In the genomic region with DNA sequence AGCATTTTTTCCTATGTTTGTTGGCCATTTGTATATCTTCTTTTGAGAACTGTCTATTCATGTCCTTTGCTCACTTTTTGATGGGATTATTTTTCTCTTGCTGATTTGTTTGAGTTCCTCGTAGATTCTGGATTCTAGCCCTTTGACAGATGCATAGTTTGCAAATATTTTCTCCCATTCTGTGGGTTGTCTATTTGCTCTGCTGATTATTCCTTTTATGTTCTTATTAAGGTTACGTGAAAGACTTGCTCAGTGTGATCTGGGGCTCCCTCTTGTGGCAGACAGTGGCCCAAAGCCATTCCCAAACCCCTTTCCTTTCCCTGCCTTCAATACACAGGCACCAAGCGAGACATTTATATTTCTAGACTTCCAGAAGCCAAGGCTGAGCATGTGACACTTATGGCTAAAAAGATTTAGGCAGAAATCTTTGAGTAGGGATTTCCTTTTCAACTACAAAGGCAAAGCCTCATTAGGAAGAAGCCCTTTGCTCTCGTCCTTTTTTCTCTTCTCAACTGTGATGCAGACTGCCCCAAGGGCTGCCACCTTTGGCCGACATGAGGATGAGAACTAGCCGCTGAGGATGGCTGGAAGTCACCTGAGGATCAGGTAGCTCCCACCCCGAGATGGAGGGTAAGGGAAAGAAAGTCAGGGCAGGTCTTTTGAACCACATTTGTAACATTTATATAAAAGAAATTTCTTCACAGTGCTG, we compare ENCODE assay signal across 9 cellular contexts. TPM values are rescaled to one million over a fixed set of nuclear protein-coding genes. Genes with fewer than 3 reads are reported as not detected.
DNase-seq lines count a peak whose midpoint lies in the region; ATAC-seq and TF ChIP-seq lines count a peak whose summit lies in the region.
"Had no signal": no experiment of that assay in that cellular context is flagged by ENCODE, and none has a peak within 500 bp of the region (broad histone marks: within the 10 kb centered on the region; RNA-seq: fewer than 3 reads in every experiment).

No MANE protein-coding gene starts in this region.

- peaks cover 53% of the 10 kb centered on the region for H3K4me1 ChIP-seq in CD8-positive, alpha-beta memory T cell (ENCODE audit: insufficient read depth, low read length)
- H3K4me1 ChIP-seq in HCT116 (ENCODE audit: control insufficient read depth in 1 of 2, insufficient read depth in 2 of 2, low read length in 2 of 2) (peaks cover 0 to 4% of the 10 kb centered on the region in 2 experiments; a peak in 1 of 4 replicates), RWPE2 (ENCODE audit: insufficient read depth, poor library complexity, severe bottlenecking) (no peaks in the 10 kb centered on the region)

- H4K20me1 ChIP-seq in HCT116 (ENCODE audit: insufficient read depth), result no peaks in the 10 kb centered on the region

- no TSS peak for BruUV-seq in HCT116 (replicated peaks; lab: Mats Ljungman, UMichigan)

- no peaks in the 10 kb centered on the region for H3K9me3 Mint-ChIP-seq in CD8-positive, alpha-beta memory T cell
- no peaks in the 10 kb centered on the region for H3K9me3 Mint-ChIP-seq in activated naive CD8-positive, alpha-beta T cell (ENCODE audit: low read depth)

- H3K9me3 ChIP-seq in CD8-positive, alpha-beta memory T cell (ENCODE audit: low read length), result no peaks in the 10 kb centered on the region
- H3K9me3 ChIP-seq in HCT116 (ENCODE audit: control insufficient read depth in 1 of 2, insufficient read depth in 1 of 2, low read depth in 1 of 2, low read length in 2 of 2), result no peaks in the 10 kb centered on the region
- H3K9me3 ChIP-seq in RWPE2 (ENCODE audit: severe bottlenecking), result no peaks in the 10 kb centered on the region

- peak; percentile 39 to 68 (median 54) for DNase-seq in CD8-positive, alpha-beta memory T cell
- peak; percentile 54 for DNase-seq in HCT116 (ENCODE audit: low read depth, low spot score)
- no peak for DNase-seq in RWPE2 (ENCODE audit: low spot score)
- peak; percentile 68 for DNase-seq in glomerular visceral epithelial cell (ENCODE audit: extremely low spot score)
- DNase-seq in pons (ENCODE audit: low spot score), result peak; percentile 72
- no peak for DNase-seq in NCI-H2107 (lab: John Stamatoyannopoulos, UW)

- ATAC-seq in HCT116 (peak; percentile 95), RWPE2 (ENCODE audit: low read depth) (peak; percentile 78), HG02763 (IDR thresholded peaks at IDR 0.05; ENCODE audit: unreplicated experiment) (no peak)

- intact Hi-C loops in HCT116 (cut with micrococcal nuclease), result loop anchor here (1.0 to 10.0 kb wide), 4 partner anchors 140 to 602 kb away; no protein-coding TSS in a partner anchor

- no peaks in the 10 kb centered on the region for H3K27me3 ChIP-seq in CD8-positive, alpha-beta memory T cell (ENCODE audit: insufficient read depth, low read length, poor library complexity, severe bottlenecking)
- H3K27me3 ChIP-seq in HCT116 (ENCODE audit: insufficient read depth, low read length) (no peaks in the 10 kb centered on the region), RWPE2 (ENCODE audit: insufficient read depth, poor library complexity, severe bottlenecking) (no peaks in the 10 kb centered on the region)

- H3K27ac ChIP-seq in CD8-positive, alpha-beta memory T cell (ENCODE audit: low read depth, low read length), result no peak overlapping the region
- H3K27ac ChIP-seq in HCT116 (ENCODE audit: low read depth, low read length), result no peak overlapping the region
- H3K27ac ChIP-seq in RWPE2 (ENCODE audit: poor library complexity, severe bottlenecking), result no peak overlapping the region
- H3K27ac ChIP-seq: SK-N-MC had no signal

- POLR2A ChIA-PET in CD8-positive, alpha-beta memory T cell (lab: Charles Lee), result no interaction called here
- POLR2A ChIA-PET in HCT116 (lab: Charles Lee), result no interaction called here

- H3K4me2 ChIP-seq in HCT116 (ENCODE audit: low read length), result peak overlapping the region; percentile 32; the same call in 1 of the 2 replicates

- H3K27me3 Mint-ChIP-seq in CD8-positive, alpha-beta memory T cell, result peaks cover 6 to 13% of the 10 kb centered on the region in 2 donors
- H3K27me3 Mint-ChIP-seq in activated naive CD8-positive, alpha-beta T cell, result peaks cover 3% of the 10 kb centered on the region

- H3K4me3 ChIP-seq in CD8-positive, alpha-beta memory T cell (ENCODE audit: low read length), result no peak overlapping the region
- H3K4me3 ChIP-seq in HCT116 (replicated peaks in 1 of 2; ENCODE audit: low read depth in 1 of 2, low read length in 2 of 2) (no peak overlapping the region), RWPE2 (ENCODE audit: severe bottlenecking) (no peak overlapping the region)
- H3K4me3 ChIP-seq: SK-N-MC had no signal

- H3K9me2 ChIP-seq in HCT116 (ENCODE audit: insufficient read depth), result no peaks in the 10 kb centered on the region

- H3K9ac ChIP-seq in HCT116 (ENCODE audit: low read length), result no peak overlapping the region

- H3K4me3 Mint-ChIP-seq in CD8-positive, alpha-beta memory T cell, result peak overlapping the region in 3 of 7 donors; percentile 4 to 39 (median 6)
- H3K4me3 Mint-ChIP-seq in activated naive CD8-positive, alpha-beta T cell, result peak overlapping the region; percentile 21

- no peaks in the 10 kb centered on the region for H3K79me2 ChIP-seq in HCT116 (ENCODE audit: insufficient read depth, low read length)

- no peaks in the 10 kb centered on the region for H3K36me3 Mint-ChIP-seq in CD8-positive, alpha-beta memory T cell
- no peaks in the 10 kb centered on the region for H3K36me3 Mint-ChIP-seq in activated naive CD8-positive, alpha-beta T cell

- H3K27ac Mint-ChIP-seq in CD8-positive, alpha-beta memory T cell, result peak overlapping the region in 2 of 8 donors; percentile 3 to 57
- no peak overlapping the region for H3K27ac Mint-ChIP-seq in activated naive CD8-positive, alpha-beta T cell

- H2AFZ ChIP-seq in HCT116 (ENCODE audit: low read depth, low read length, poor library complexity, severe bottlenecking), result peak overlapping the region; percentile 44

- CTCF ChIA-PET in CD8-positive, alpha-beta memory T cell (lab: Charles Lee), result interaction anchor here (8.8 kb wide), 1 partner anchor 22 kb away, joined by 115 read pairs; no protein-coding TSS in a partner anchor
- CTCF ChIA-PET in HCT116 (lab: Charles Lee), result no interaction called here

- no peak for TF ChIP-seq POLR2A in HCT116 (IDR thresholded peaks at IDR 0.05; ENCODE audit: borderline replicate concordance, extremely low read depth, insufficient read depth, insufficient read length)

- TF ChIP-seq RAD21 in HCT116 (IDR thresholded peaks at IDR 0.05; ENCODE audit: low read depth), result peak; percentile 88

- peaks cover 51 to 53% (median 51%) of the 10 kb centered on the region in 3 donors for H3K4me1 Mint-ChIP-seq in CD8-positive, alpha-beta memory T cell
- peaks cover 57% of the 10 kb centered on the region for H3K4me1 Mint-ChIP-seq in activated naive CD8-positive, alpha-beta T cell (ENCODE audit: low read depth)

- TF ChIP-seq CTCF in HCT116 (IDR thresholded peaks at IDR 0.05 in 2 of 3, conservative IDR thresholded peaks at IDR 0.05 in 1 of 3; ENCODE audit: borderline replicate concordance in 1 of 3, insufficient read depth in 1 of 3, low read depth in 2 of 3, low read length in 2 of 3), result peak; percentile 79 to 89 (median 89); a peak in 5 of 6 replicates
- peak; percentile 94 for TF ChIP-seq CTCF in RWPE2 (IDR thresholded peaks at IDR 0.05; ENCODE audit: poor library complexity, severe bottlenecking)

- RAD21 ChIA-PET in HCT116 (lab: Charles Lee; ENCODE audit: low non-redundant PET in 1 of 2, low total read pairs in 2 of 2, uncharacterized antibody in 2 of 2, unreplicated experiment in 2 of 2), result no interaction called here

- no peaks in the 10 kb centered on the region for H3K36me3 ChIP-seq in CD8-positive, alpha-beta memory T cell (ENCODE audit: insufficient read depth, low read length)
- no peaks in the 10 kb centered on the region for H3K36me3 ChIP-seq in HCT116 (ENCODE audit: control insufficient read depth in 1 of 2, insufficient read depth in 2 of 2, low read length in 2 of 2)
- no peaks in the 10 kb centered on the region for H3K36me3 ChIP-seq in RWPE2 (ENCODE audit: low read depth)

TF ChIP-seq in HCT116, 20 proteins besides CTCF, POLR2A, EP300 and RAD21 (continues in another document):
- TF ChIP-seq, protein P1, sequence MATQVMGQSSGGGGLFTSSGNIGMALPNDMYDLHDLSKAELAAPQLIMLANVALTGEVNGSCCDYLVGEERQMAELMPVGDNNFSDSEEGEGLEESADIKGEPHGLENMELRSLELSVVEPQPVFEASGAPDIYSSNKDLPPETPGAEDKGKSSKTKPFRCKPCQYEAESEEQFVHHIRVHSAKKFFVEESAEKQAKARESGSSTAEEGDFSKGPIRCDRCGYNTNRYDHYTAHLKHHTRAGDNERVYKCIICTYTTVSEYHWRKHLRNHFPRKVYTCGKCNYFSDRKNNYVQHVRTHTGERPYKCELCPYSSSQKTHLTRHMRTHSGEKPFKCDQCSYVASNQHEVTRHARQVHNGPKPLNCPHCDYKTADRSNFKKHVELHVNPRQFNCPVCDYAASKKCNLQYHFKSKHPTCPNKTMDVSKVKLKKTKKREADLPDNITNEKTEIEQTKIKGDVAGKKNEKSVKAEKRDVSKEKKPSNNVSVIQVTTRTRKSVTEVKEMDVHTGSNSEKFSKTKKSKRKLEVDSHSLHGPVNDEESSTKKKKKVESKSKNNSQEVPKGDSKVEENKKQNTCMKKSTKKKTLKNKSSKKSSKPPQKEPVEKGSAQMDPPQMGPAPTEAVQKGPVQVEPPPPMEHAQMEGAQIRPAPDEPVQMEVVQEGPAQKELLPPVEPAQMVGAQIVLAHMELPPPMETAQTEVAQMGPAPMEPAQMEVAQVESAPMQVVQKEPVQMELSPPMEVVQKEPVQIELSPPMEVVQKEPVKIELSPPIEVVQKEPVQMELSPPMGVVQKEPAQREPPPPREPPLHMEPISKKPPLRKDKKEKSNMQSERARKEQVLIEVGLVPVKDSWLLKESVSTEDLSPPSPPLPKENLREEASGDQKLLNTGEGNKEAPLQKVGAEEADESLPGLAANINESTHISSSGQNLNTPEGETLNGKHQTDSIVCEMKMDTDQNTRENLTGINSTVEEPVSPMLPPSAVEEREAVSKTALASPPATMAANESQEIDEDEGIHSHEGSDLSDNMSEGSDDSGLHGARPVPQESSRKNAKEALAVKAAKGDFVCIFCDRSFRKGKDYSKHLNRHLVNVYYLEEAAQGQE (IDR thresholded peaks at IDR 0.05; ENCODE audit: low read depth), result no peak
- no peak for TF ChIP-seq FOSL1 (IDR thresholded peaks at IDR 0.05; ENCODE audit: low read depth)
- TF ChIP-seq, protein P2, sequence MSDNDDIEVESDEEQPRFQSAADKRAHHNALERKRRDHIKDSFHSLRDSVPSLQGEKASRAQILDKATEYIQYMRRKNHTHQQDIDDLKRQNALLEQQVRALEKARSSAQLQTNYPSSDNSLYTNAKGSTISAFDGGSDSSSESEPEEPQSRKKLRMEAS (IDR thresholded peaks at IDR 0.05), result no peak
- TF ChIP-seq, protein P3, sequence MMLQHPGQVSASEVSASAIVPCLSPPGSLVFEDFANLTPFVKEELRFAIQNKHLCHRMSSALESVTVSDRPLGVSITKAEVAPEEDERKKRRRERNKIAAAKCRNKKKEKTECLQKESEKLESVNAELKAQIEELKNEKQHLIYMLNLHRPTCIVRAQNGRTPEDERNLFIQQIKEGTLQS (IDR thresholded peaks at IDR 0.05), result no peak
- no peak for TF ChIP-seq JUND (IDR thresholded peaks at IDR 0.05)
- no peak for TF ChIP-seq ZNF274 (IDR thresholded peaks at IDR 0.05; ENCODE audit: low read depth, low read length)

RNA-seq across cellular contexts. Expression of a gene that starts 23.6 kb away (rescaled TPM):
- not detected for total RNA-seq in CD8-positive, alpha-beta memory T cell
- 1.9 TPM for polyA plus RNA-seq in CD8-positive, alpha-beta memory T cell
- 1.3 TPM for total RNA-seq in HCT116 (2021; ENCODE audit: unreplicated experiment)
- polyA plus RNA-seq in HCT116 (2012), result 0.12 and 0.23 TPM in 2 replicates

Comparison
In these comparisons a context has a peak if more than half of its experiments do, and no peak if none do; other contexts are left out.
1. DNase-seq: peak in CD8-positive, alpha-beta memory T cell (5 of 5), HCT116 (single experiment), glomerular visceral epithelial cell (single experiment) and pons (single experiment); none in RWPE2 (single experiment) and NCI-H2107 (single experiment).